Comparison of ENCODE assay signal across 8 cellular contexts in the genomic region with DNA sequence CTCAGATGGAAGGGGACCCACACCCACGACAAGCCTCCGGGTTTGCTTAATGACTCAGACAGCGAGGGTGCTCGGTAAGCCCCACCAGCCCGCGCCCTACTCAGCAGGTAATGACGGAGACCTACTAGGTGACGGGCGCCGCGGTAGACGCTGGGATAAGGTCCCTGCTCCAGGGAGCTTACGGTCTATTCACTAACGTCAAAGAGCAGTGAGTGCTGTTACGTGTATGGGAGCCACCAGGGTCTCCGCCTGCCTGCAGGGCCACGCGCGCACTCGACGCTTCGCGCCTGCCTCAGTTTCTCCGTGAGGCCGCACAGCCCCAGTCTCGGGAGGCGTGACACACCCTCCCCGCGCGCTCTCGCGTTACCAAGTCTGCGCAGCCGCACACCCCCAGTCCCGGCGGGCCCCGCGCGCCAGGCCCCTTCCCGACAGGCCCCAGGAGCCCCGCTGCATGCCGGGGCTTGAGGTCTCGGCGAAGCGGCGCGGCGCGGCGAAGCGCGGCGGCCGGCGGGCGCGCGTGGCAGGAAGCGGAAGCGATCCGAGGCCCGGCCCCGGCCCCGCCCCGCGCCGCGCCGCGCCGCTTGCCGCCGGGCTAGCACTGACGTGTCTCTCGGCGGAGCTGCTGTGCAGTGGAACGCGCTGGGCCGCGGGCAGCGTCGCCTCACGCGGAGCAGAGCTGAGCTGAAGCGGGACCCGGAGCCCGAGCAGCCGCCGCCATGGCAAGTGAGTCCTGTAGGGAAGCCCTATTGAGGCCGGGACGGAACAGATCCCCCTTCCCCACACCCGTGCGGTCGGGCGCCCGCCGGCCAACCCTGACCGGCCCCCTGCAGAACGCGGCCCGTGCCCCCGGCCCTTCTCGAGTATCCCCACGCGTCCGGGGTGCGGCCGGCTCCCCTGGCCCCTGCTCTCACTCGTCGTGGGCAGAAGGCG. TPM values are rescaled to one million over a fixed set of nuclear protein-coding genes. Genes with fewer than 3 reads are reported as not detected.
DNase-seq lines count a peak whose midpoint lies in the region; ATAC-seq and TF ChIP-seq lines count a peak whose summit lies in the region.

Gene SEC61A1, plus strand, starts transcription at position 601 of the 930 bp plus-strand sequence. Its CDS starts 116 bp downstream, at position 717.

- peak; percentile 84 to 93 for DNase-seq in NCI-H1930 (lab: John Stamatoyannopoulos, UW)
- peak; percentile 53 to 96 (median 89) for DNase-seq in anterior cingulate cortex (lab: John Stamatoyannopoulos, UW)
- peak; percentile 96 to 99 (median 98) for DNase-seq in right cardiac atrium
- DNase-seq in putamen (ENCODE audit: low spot score) = peak; percentile 93
- peak; percentile 92 to 96 for DNase-seq in uterus

- peak; percentile 93 for TF ChIP-seq POLR2A in GM18505 (IDR thresholded peaks at IDR 0.05; ENCODE audit: borderline replicate concordance, extremely low read depth, insufficient read depth, insufficient read length)
- peak; percentile 55 to 82 for TF ChIP-seq POLR2A in uterus (IDR thresholded peaks at IDR 0.05)

- H3K4me3 ChIP-seq in right cardiac atrium (ENCODE audit: low read length) = peak within 1 kb of the TSS; percentile 94
- H3K4me3 ChIP-seq in uterus = peak within 1 kb of the TSS; percentile 83 to 91

- H3K4me1 ChIP-seq in right cardiac atrium (ENCODE audit: control insufficient read depth, insufficient read depth, low read length) (peaks cover 5% of the 10 kb centered on the region), uterus (peaks cover 10 to 15% of the 10 kb centered on the region in 2 donors)

- H3K27ac ChIP-seq in right cardiac atrium (ENCODE audit: low read length) (peak within 1 kb of the TSS; percentile 92), uterus (peak within 1 kb of the TSS; percentile 90 to 91)

- ATAC-seq in GM18505 (IDR thresholded peaks at IDR 0.05; ENCODE audit: unreplicated experiment) (peak; percentile 91), HG02970 (IDR thresholded peaks at IDR 0.05; ENCODE audit: low FRiP score, unreplicated experiment) (peak; percentile 83), right cardiac atrium (peak; percentile 97 to 98)

- H3K36me3 ChIP-seq in uterus = no peaks in the 10 kb centered on the region

- no peaks in the 10 kb centered on the region for H3K9me3 ChIP-seq in right cardiac atrium (ENCODE audit: control insufficient read depth, low read length)
- no peaks in the 10 kb centered on the region for H3K9me3 ChIP-seq in uterus

- no peaks in the 10 kb centered on the region for H3K27me3 ChIP-seq in right cardiac atrium (ENCODE audit: control insufficient read depth, insufficient read depth)
- no peaks in the 10 kb centered on the region for H3K27me3 ChIP-seq in uterus

- intact Hi-C loops in T-helper 2 cell treated with Interferon-gamma antibody and Interleukin-4, amounts not matched to agents 100 ng/mL and 5 ng/mL, for 36 hours (cut with micrococcal nuclease) = loop anchor here (1.0 to 10.0 kb wide), 8 partner anchors 23 to 1843 kb away; partner anchors contain the start of genes ABTB1, EEFSEC, MCM2 and MGLL
- intact Hi-C loops in right cardiac atrium (cut with DNase I) (no loop called here), uterus (cut with DNase I; ENCODE audit: low total_unique reads) (no loop called here)

- under 1% methylated on average over 111 of the region's 111 CpGs for WGBS in right cardiac atrium

- TF ChIP-seq CTCF in uterus (IDR thresholded peaks at IDR 0.05) = peak in 1 of 4 experiments; percentile 39

RNA-seq across cellular contexts. Expression of gene SEC61A1, which starts in this region (rescaled TPM):
- total RNA-seq in T-helper 2 cell treated with Interferon-gamma antibody and Interleukin-4, amounts not matched to agents 100 ng/mL and 5 ng/mL, for 36 hours = 235 and 252 TPM in 2 replicates
- 100 to 1,000 TPM in 1 of 4 donors, 10 to 100 TPM in 3; 64.0 to 129 (median 83.9) TPM for total RNA-seq in right cardiac atrium
- polyA plus RNA-seq in right cardiac atrium = 52.5 TPM
- total RNA-seq in uterus = 100 to 1,000 TPM in 2 of 4 donors, 10 to 100 TPM in 2; 55.9 to 197 (median 116) TPM

Comparison
In these comparisons a context has a peak if more than half of its experiments do, and no peak if none do; other contexts are left out.
1. Peak in every context shown above with its lines: DNase-seq, ATAC-seq, H3K4me3 ChIP-seq and H3K27ac ChIP-seq.